Comparison of ENCODE assay signal across 1 cellular context in genomic region chr11:2303627-2304155, GRCh38.
TF ChIP-seq lines count a peak whose summit lies in the region.

No MANE protein-coding gene starts in this region.

TF ChIP-seq in K562, 482 proteins besides CTCF, POLR2A, EP300 and RAD21 (continued from another document and continues in another):
- no peak for TF ChIP-seq SP2 (IDR thresholded peaks at IDR 0.05; ENCODE audit: extremely low read depth, low read depth, low read length, poor library complexity, severe bottlenecking)
- no peak for TF ChIP-seq ZNF316 (IDR thresholded peaks at IDR 0.05)
- no peak for TF ChIP-seq E2F4 (CRISPR knock-in tag; IDR thresholded peaks at IDR 0.05; ENCODE audit: low read depth)
- no peak for TF ChIP-seq E4F1 (CRISPR knock-in tag; IDR thresholded peaks at IDR 0.05; ENCODE audit: borderline replicate concordance)
- no peak for TF ChIP-seq HMG20A (CRISPR knock-in tag; conservative IDR thresholded peaks at IDR 0.05)
- TF ChIP-seq ARID3A (IDR thresholded peaks at IDR 0.05; ENCODE audit: borderline replicate concordance, low read depth, low read length): no peak
- 0 out of 2 replicates have a peak, but pooled peaks have one; percentile 29 for TF ChIP-seq ZBTB12 (CRISPR knock-in tag; IDR thresholded peaks at IDR 0.05)
- peak; percentile 54; the same call in 1 of the 2 replicates for TF ChIP-seq FOSL1 (tag; conservative IDR thresholded peaks at IDR 0.05)
- TF ChIP-seq NFATC3 (IDR thresholded peaks at IDR 0.05): no peak
- TF ChIP-seq KLF16 (IDR thresholded peaks at IDR 0.05): peak; percentile 99
- TF ChIP-seq FOXP1 (CRISPR knock-in tag; IDR thresholded peaks at IDR 0.05): no peak
- no peak for TF ChIP-seq THRAP3 (IDR thresholded peaks at IDR 0.05; ENCODE audit: borderline replicate concordance)
- no peak for TF ChIP-seq POLR2H (tag; IDR thresholded peaks at IDR 0.05; ENCODE audit: low read depth)
- no peak for TF ChIP-seq HNRNPL (IDR thresholded peaks at IDR 0.05; ENCODE audit: low read depth, low read length)
- peak; percentile 74 for TF ChIP-seq ZNF134 (CRISPR knock-in tag; conservative IDR thresholded peaks at IDR 0.05)
- no peak for TF ChIP-seq ZKSCAN3 (CRISPR knock-in tag; IDR thresholded peaks at IDR 0.05)
- no peak for TF ChIP-seq CBX3 (IDR thresholded peaks at IDR 0.05; ENCODE audit: borderline replicate concordance in 1 of 2, low read length in 2 of 2)
- TF ChIP-seq CBX2 (IDR thresholded peaks at IDR 0.05; ENCODE audit: insufficient read depth, low read length, poor library complexity, severe bottlenecking): no peak
- no peak for TF ChIP-seq SAP30 (IDR thresholded peaks at IDR 0.05; ENCODE audit: borderline replicate concordance, insufficient read depth, low read depth, low read length, poor library complexity, severe bottlenecking)
- TF ChIP-seq POLR2G (IDR thresholded peaks at IDR 0.05; ENCODE audit: low read depth, low read length): no peak
- no peak for TF ChIP-seq SUPT5H (IDR thresholded peaks at IDR 0.05)
- TF ChIP-seq DACH1 (IDR thresholded peaks at IDR 0.05; ENCODE audit: partially characterized antibody): no peak
- TF ChIP-seq BRD4 (IDR thresholded peaks at IDR 0.05): no peak
- TF ChIP-seq RBFOX2 (IDR thresholded peaks at IDR 0.05; ENCODE audit: low read depth, low read length): no peak; the same call in 1 of the 2 replicates
- no peak for TF ChIP-seq FOXK1 (CRISPR knock-in tag; IDR thresholded peaks at IDR 0.05; ENCODE audit: borderline replicate concordance)
- TF ChIP-seq CUX1 (CRISPR knock-in tag; IDR thresholded peaks at IDR 0.05): no peak
- TF ChIP-seq SMAD4 (CRISPR knock-in tag; conservative IDR thresholded peaks at IDR 0.05): peak; percentile 97
- TF ChIP-seq ZNF518B (CRISPR knock-in tag; IDR thresholded peaks at IDR 0.05): no peak
- no peak for TF ChIP-seq ZNF143 (CRISPR knock-in tag; IDR thresholded peaks at IDR 0.05)
- peak; percentile 91 for TF ChIP-seq ZNF644 (tag; IDR thresholded peaks at IDR 0.05; ENCODE audit: low read depth)
- TF ChIP-seq ZNF639 (CRISPR knock-in tag; conservative IDR thresholded peaks at IDR 0.05 in 1 of 2, IDR thresholded peaks at IDR 0.05 in 1 of 2): peak in 1 of 2 experiments; percentile 93; a peak in 2 of 4 replicates
- TF ChIP-seq ARHGAP35 (IDR thresholded peaks at IDR 0.05; ENCODE audit: partially characterized antibody): no peak
- peak; percentile 83 for TF ChIP-seq ZNF197 (CRISPR knock-in tag; IDR thresholded peaks at IDR 0.05; ENCODE audit: low read depth)
- no peak for TF ChIP-seq ZNF668 (CRISPR knock-in tag; IDR thresholded peaks at IDR 0.05)
- TF ChIP-seq HLTF (IDR thresholded peaks at IDR 0.05): peak; percentile 90
- TF ChIP-seq HNRNPLL (IDR thresholded peaks at IDR 0.05; ENCODE audit: low read depth, low read length, poor library complexity, severe bottlenecking): no peak
- no peak for TF ChIP-seq ZFP30 (CRISPR knock-in tag; IDR thresholded peaks at IDR 0.05; ENCODE audit: borderline replicate concordance)
- TF ChIP-seq MIER1 (IDR thresholded peaks at IDR 0.05; ENCODE audit: low read depth): no peak
- TF ChIP-seq MLLT1 (IDR thresholded peaks at IDR 0.05): no peak
- TF ChIP-seq PHTF2 (CRISPR knock-in tag; IDR thresholded peaks at IDR 0.05): no peak
- peak; percentile 79 for TF ChIP-seq ZKSCAN8 (CRISPR knock-in tag; IDR thresholded peaks at IDR 0.05)
- TF ChIP-seq HIVEP1 (CRISPR knock-in tag; IDR thresholded peaks at IDR 0.05): peak; percentile 80; the same call in 1 of the 2 replicates
- TF ChIP-seq ZNF77 (CRISPR knock-in tag; IDR thresholded peaks at IDR 0.05): no peak
- TF ChIP-seq ZNF174 (CRISPR knock-in tag; IDR thresholded peaks at IDR 0.05): no peak
- TF ChIP-seq MTA3 (IDR thresholded peaks at IDR 0.05; ENCODE audit: borderline replicate concordance): peak; percentile 85
- TF ChIP-seq PTRF (tag; IDR thresholded peaks at IDR 0.05): no peak
- TF ChIP-seq ELF4 (CRISPR knock-in tag; IDR thresholded peaks at IDR 0.05): peak; percentile 85; the same call in 1 of the 2 replicates
- TF ChIP-seq VEZF1 (CRISPR knock-in tag; IDR thresholded peaks at IDR 0.05): peak; percentile 99
